20 cellular contexts compared by ENCODE assay signal in the genomic region with DNA sequence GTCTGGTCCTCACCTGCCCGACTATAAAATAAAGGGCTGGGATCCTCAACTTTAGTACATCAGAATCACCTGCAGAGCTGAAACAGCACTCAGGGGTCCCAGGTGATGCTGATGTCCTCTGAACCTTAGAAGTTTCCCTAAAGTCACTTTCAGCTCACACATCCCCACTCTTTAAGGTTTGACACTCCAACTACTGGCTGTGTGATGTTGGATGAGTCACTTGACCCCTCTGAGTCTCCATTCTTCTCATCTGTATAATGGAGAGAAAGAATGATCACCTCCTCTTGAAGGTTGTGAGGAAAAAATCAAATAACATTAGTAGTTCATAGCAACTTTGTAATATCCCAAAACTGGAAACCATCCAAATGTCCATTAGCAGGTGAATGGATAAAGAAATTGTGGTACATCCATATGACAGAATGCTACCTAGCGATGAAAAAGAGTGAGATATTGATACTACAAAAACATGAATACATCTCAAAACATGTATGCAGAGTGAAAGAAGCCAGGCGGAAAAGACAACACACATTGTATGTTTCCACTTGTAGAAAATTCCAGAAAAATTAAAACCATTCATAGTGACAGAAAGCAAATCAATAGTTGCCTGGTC. TPM values are rescaled to one million over a fixed set of nuclear protein-coding genes. Genes with fewer than 3 reads are reported as not detected.
A peak's percentile ranks its signal among the peaks of the same experiment; 100 is the strongest.
DNase-seq lines count a peak whose midpoint lies in the region; ATAC-seq, FAIRE-seq and TF ChIP-seq lines count a peak whose summit lies in the region.
"Had no signal": no experiment of that assay in that cellular context is flagged by ENCODE, and none has a peak within 500 bp of the region (broad histone marks: within the 10 kb centered on the region; RNA-seq: fewer than 3 reads in every experiment).

No MANE protein-coding gene starts in this region.

- no peak for TF ChIP-seq POLR2A in sigmoid colon (IDR thresholded peaks at IDR 0.05)

- peaks cover 65% of the 10 kb centered on the region for H3K79me1 ChIP-seq in trophoblast cell (ENCODE audit: low read length)

- ATAC-seq in natural killer cell treated with Interleukin-12 subunit alpha and Interleukin-12 subunit beta and Interleukin-15 and Interleukin-18, amount 100 ng/mL, for 72 hours = no peak
- no peak for ATAC-seq in natural killer cell
- ATAC-seq: Right ventricle myocardium inferior had no signal

- H4K91ac ChIP-seq in trophoblast cell (ENCODE audit: low read depth, low read length) = peak overlapping the region; percentile 100

- H2BK12ac ChIP-seq in trophoblast cell (ENCODE audit: low read length) = peak overlapping the region; percentile 97

- H3K4ac ChIP-seq in trophoblast cell (ENCODE audit: low read depth, low read length) = no peak overlapping the region

- DNase-seq in natural killer cell treated with Interleukin-12 subunit alpha and Interleukin-12 subunit beta and Interleukin-15 and Interleukin-18, amount 100 ng/mL, for 72 hours (ENCODE audit: low spot score) = peak; percentile 22
- DNase-seq in natural killer cell = no peak
- no peak for DNase-seq in hepatocyte (ENCODE audit: low spot score)
- no peak for DNase-seq in trophoblast cell
- no peak for DNase-seq in HK-2 (ENCODE audit: unreplicated experiment)
- no peak for DNase-seq in RCC 7860 (ENCODE audit: low spot score)
- no peak for DNase-seq in sigmoid colon
- DNase-seq: AML-193, DMS53, EL, Kasumi-1, NCI-H2081 treated with DMSO at 0.1 percent for 48 hours, NCI-H526, OCI-M1 had no signal

- H3K9me2 ChIP-seq in hepatocyte (replicated peaks; ENCODE audit: insufficient read depth) = no peaks in the 10 kb centered on the region

- H2AFZ ChIP-seq in hepatocyte = no peak overlapping the region
- no peak overlapping the region for H2AFZ ChIP-seq in trophoblast cell (ENCODE audit: insufficient read depth, low read length, poor library complexity)

- H4K8ac ChIP-seq in trophoblast cell (ENCODE audit: low read depth, low read length) = peak overlapping the region; percentile 32

- H3K79me2 ChIP-seq in hepatocyte (no peaks in the 10 kb centered on the region), trophoblast cell (ENCODE audit: control insufficient read depth, insufficient read depth, low read length, poor library complexity) (peaks cover 24% of the 10 kb centered on the region)

- H3K4me2 ChIP-seq in hepatocyte (no peak overlapping the region), trophoblast cell (ENCODE audit: low read length) (no peak overlapping the region)

- peak overlapping the region; percentile 91 for H2BK5ac ChIP-seq in trophoblast cell (ENCODE audit: low read depth, low read length, poor library complexity)

- no peak overlapping the region for H3K4me3 Mint-ChIP-seq in natural killer cell treated with Interleukin-12 subunit alpha and Interleukin-12 subunit beta and Interleukin-15 and Interleukin-18, amount 100 ng/mL, for 72 hours
- H3K4me3 Mint-ChIP-seq in natural killer cell = no peak overlapping the region
- H3K4me3 Mint-ChIP-seq: CD14-positive monocyte had no signal

- H3K27ac Mint-ChIP-seq in natural killer cell treated with Interleukin-12 subunit alpha and Interleukin-12 subunit beta and Interleukin-15 and Interleukin-18, amount 100 ng/mL, for 72 hours = no peak overlapping the region
- H3K27ac Mint-ChIP-seq in natural killer cell = no peak overlapping the region

- no peak overlapping the region for H4K12ac ChIP-seq in trophoblast cell (ENCODE audit: low read depth, low read length)

- H3K27ac ChIP-seq in hepatocyte (peak overlapping the region; percentile 45), trophoblast cell (ENCODE audit: low read depth, low read length) (no peak overlapping the region), sigmoid colon (no peak overlapping the region)

- H3K36me3 ChIP-seq in hepatocyte (replicated peaks; ENCODE audit: insufficient read depth, low read depth) (no peaks in the 10 kb centered on the region), trophoblast cell (ENCODE audit: control insufficient read depth in 1 of 2, insufficient read depth in 2 of 2, low read length in 2 of 2) (no peaks in the 10 kb centered on the region), sigmoid colon (no peaks in the 10 kb centered on the region)

- H4K20me1 ChIP-seq in hepatocyte (ENCODE audit: insufficient read depth, poor library complexity, severe bottlenecking) = no peaks in the 10 kb centered on the region

- no peak for TF ChIP-seq EP300 in sigmoid colon (IDR thresholded peaks at IDR 0.05)

- no peak overlapping the region for H3K18ac ChIP-seq in trophoblast cell (ENCODE audit: low read length)

- no peak overlapping the region for H3K9ac ChIP-seq in trophoblast cell (ENCODE audit: low read length)

- H3K9me3 ChIP-seq in hepatocyte (ENCODE audit: low read depth) (no peaks in the 10 kb centered on the region), trophoblast cell (ENCODE audit: insufficient read depth, low read depth, low read length) (no peaks in the 10 kb centered on the region), sigmoid colon (no peaks in the 10 kb centered on the region)

- TF ChIP-seq CTCF in natural killer cell (IDR thresholded peaks at IDR 0.05) (no peak), hepatocyte (IDR thresholded peaks at IDR 0.05; ENCODE audit: poor library complexity) (no peak), sigmoid colon (IDR thresholded peaks at IDR 0.05) (no peak)

- no peak overlapping the region for H3K23ac ChIP-seq in trophoblast cell (ENCODE audit: low read length)

- H3K4me1 Mint-ChIP-seq in natural killer cell treated with Interleukin-12 subunit alpha and Interleukin-12 subunit beta and Interleukin-15 and Interleukin-18, amount 100 ng/mL, for 72 hours (ENCODE audit: low read depth in 2 of 2) = peaks cover under 1% of the 10 kb centered on the region in 2 donors
- H3K4me1 Mint-ChIP-seq in natural killer cell = peaks cover 0 to under 1% of the 10 kb centered on the region in 2 donors
- H3K4me1 Mint-ChIP-seq: CD14-positive monocyte had no signal

- peak overlapping the region; percentile 96 for H3K14ac ChIP-seq in trophoblast cell (ENCODE audit: low read length)

- WGBS in hepatocyte (ENCODE audit: low lambda C conversion rate, missing lambda C conversion rate) = 89% methylated on average over 3 of the region's 3 CpGs
- WGBS in trophoblast cell (ENCODE audit: extremely low coverage, insufficient coverage, insufficient read length) = no CpG with 5 or more reads among the region's 3 CpGs
- 69 to 76% methylated on average over 3 of the region's 3 CpGs for WGBS in sigmoid colon, 2 donors

- H3K9me3 Mint-ChIP-seq in natural killer cell treated with Interleukin-12 subunit alpha and Interleukin-12 subunit beta and Interleukin-15 and Interleukin-18, amount 100 ng/mL, for 72 hours = no peaks in the 10 kb centered on the region
- no peaks in the 10 kb centered on the region for H3K9me3 Mint-ChIP-seq in natural killer cell
- H3K9me3 Mint-ChIP-seq: CD14-positive monocyte had no signal

- H3K27me3 ChIP-seq in hepatocyte (no peaks in the 10 kb centered on the region), trophoblast cell (ENCODE audit: insufficient read depth, low read length) (no peaks in the 10 kb centered on the region), sigmoid colon (no peaks in the 10 kb centered on the region)

- peaks cover 4 to 7% of the 10 kb centered on the region in 2 donors for H3K27me3 Mint-ChIP-seq in natural killer cell treated with Interleukin-12 subunit alpha and Interleukin-12 subunit beta and Interleukin-15 and Interleukin-18, amount 100 ng/mL, for 72 hours
- peaks cover 0 to 4% of the 10 kb centered on the region in 2 donors for H3K27me3 Mint-ChIP-seq in natural killer cell (ENCODE audit: low read depth in 2 of 2)

- peaks cover 40% of the 10 kb centered on the region for H3K4me1 ChIP-seq in hepatocyte (ENCODE audit: insufficient read depth)
- peaks cover 44 to 46% of the 10 kb centered on the region in 2 experiments for H3K4me1 ChIP-seq in trophoblast cell (ENCODE audit: control insufficient read depth in 1 of 2, insufficient read depth in 2 of 2, low read length in 2 of 2)
- H3K4me1 ChIP-seq in sigmoid colon = no peaks in the 10 kb centered on the region

- intact Hi-C loops in natural killer cell (cut with micrococcal nuclease) (no loop called here), sigmoid colon (cut with DNase I) (no loop called here)

- FAIRE-seq in RCC 7860 (lab: Jason Lieb, UNC) = no peak
- FAIRE-seq: H54 had no signal

- no peak overlapping the region for H2AK5ac ChIP-seq in trophoblast cell (ENCODE audit: low read length)

- H2BK120ac ChIP-seq in trophoblast cell (ENCODE audit: insufficient read depth, low read length, poor library complexity) = peak overlapping the region; percentile 100

- H3K4me3 ChIP-seq in hepatocyte (no peak overlapping the region), trophoblast cell (ENCODE audit: low read depth, low read length) (no peak overlapping the region), sigmoid colon (no peak overlapping the region)

- H3K36me3 Mint-ChIP-seq in natural killer cell treated with Interleukin-12 subunit alpha and Interleukin-12 subunit beta and Interleukin-15 and Interleukin-18, amount 100 ng/mL, for 72 hours = no peaks in the 10 kb centered on the region
- H3K36me3 Mint-ChIP-seq in natural killer cell = no peaks in the 10 kb centered on the region
- H3K36me3 Mint-ChIP-seq: CD14-positive monocyte had no signal

RNA-seq across cellular contexts. Expression of a gene that starts 13.3 kb away (rescaled TPM):
- not detected for total RNA-seq in natural killer cell treated with Interleukin-12 subunit alpha and Interleukin-12 subunit beta and Interleukin-15 and Interleukin-18, amount 100 ng/mL, for 72 hours
- total RNA-seq in natural killer cell = 1 to 10 TPM in 1 of 3 donors, under 1 TPM in 2; 0.70 to 3.4 (median 0.71) TPM
- total RNA-seq in hepatocyte = 69.7 and 70.1 TPM in 2 replicates
- polyA plus RNA-seq in hepatocyte = 54.4 and 59.6 TPM in 2 replicates
- 16.8 and 19.9 TPM in 2 replicates for polyA plus RNA-seq in trophoblast cell (2013)
- total RNA-seq in sigmoid colon = 10 to 100 TPM in 1 of 4 donors, 1 to 10 TPM in 2, under 1 TPM in 1; 0.95 to 11.6 (median 6.7) TPM
- 10 to 100 TPM in 1 of 3 donors, 1 to 10 TPM in 2; 1.8 to 16.9 (median 2.4) TPM for polyA plus RNA-seq in sigmoid colon
- total RNA-seq: A172, MCF 10A, SK-MEL-5 had no signal

RNA-seq across cellular contexts. Expression of a gene that starts 22.2 kb away (rescaled TPM):
- total RNA-seq in natural killer cell treated with Interleukin-12 subunit alpha and Interleukin-12 subunit beta and Interleukin-15 and Interleukin-18, amount 100 ng/mL, for 72 hours = 10 to 100 TPM; 66.1 to 85.3 TPM
- total RNA-seq in natural killer cell (100 to 1,000 TPM in 1 of 3 donors, 10 to 100 TPM in 2; 86.9 to 103 (median 97.4) TPM), hepatocyte (107 and 116 TPM in 2 replicates), sigmoid colon (100 to 1,000 TPM; 197 to 294 (median 260) TPM)
- polyA plus RNA-seq in hepatocyte (149 and 169 TPM in 2 replicates), sigmoid colon (100 to 1,000 TPM; 117 to 243 (median 187) TPM)
- 154 and 158 TPM in 2 replicates for polyA plus RNA-seq in trophoblast cell (2013)

RNA-seq across cellular contexts. Expression of a gene that starts 23.6 kb away (rescaled TPM):
- total RNA-seq in natural killer cell treated with Interleukin-12 subunit alpha and Interleukin-12 subunit beta and Interleukin-15 and Interleukin-18, amount 100 ng/mL, for 72 hours = 100 to 1,000 TPM; 105 to 127 TPM
- total RNA-seq in natural killer cell (100 to 1,000 TPM in 1 of 3 donors, 10 to 100 TPM in 2; 76.5 to 107 (median 78.3) TPM), hepatocyte (41.0 and 60.4 TPM in 2 replicates), sigmoid colon (10 to 100 TPM; 45.3 to 69.1 (median 51.8) TPM)
- polyA plus RNA-seq in hepatocyte (20.0 and 25.0 TPM in 2 replicates), sigmoid colon (10 to 100 TPM; 15.3 to 29.9 (median 18.0) TPM)
- polyA plus RNA-seq in trophoblast cell (2013) = 32.5 and 34.0 TPM in 2 replicates

RNA-seq across cellular contexts. Expression of a gene that starts 49.1 kb away (rescaled TPM):
- total RNA-seq in natural killer cell treated with Interleukin-12 subunit alpha and Interleukin-12 subunit beta and Interleukin-15 and Interleukin-18, amount 100 ng/mL, for 72 hours = 10 to 100 TPM; 26.5 to 34.6 TPM
- total RNA-seq in natural killer cell (100 to 1,000 TPM; 179 to 201 (median 201) TPM), hepatocyte (0.37 and 0.72 TPM in 2 replicates), sigmoid colon (1 to 10 TPM; 6.1 to 10.0 (median 7.6) TPM)
- polyA plus RNA-seq in hepatocyte (1.5 and 1.8 TPM in 2 replicates), sigmoid colon (10 to 100 TPM in 1 of 3 donors, 1 to 10 TPM in 2; 1.8 to 26.1 (median 6.7) TPM)
- polyA plus RNA-seq in trophoblast cell (2013) = 3.6 and 3.7 TPM in 2 replicates
